Comparison of ENCODE assay signal across 8 cellular contexts in genomic region chr11:73931039-73931645, GRCh38. TPM values are rescaled to one million over a fixed set of nuclear protein-coding genes. Genes with fewer than 3 reads are reported as not detected.
DNase-seq lines count a peak whose midpoint lies in the region; ATAC-seq and TF ChIP-seq lines count a peak whose summit lies in the region.

No MANE protein-coding gene starts in this region.

- ATAC-seq in HG03432 (IDR thresholded peaks at IDR 0.05; ENCODE audit: unreplicated experiment) (no peak), HG03571 (IDR thresholded peaks at IDR 0.05; ENCODE audit: unreplicated experiment) (no peak)

- peak; percentile 56 for TF ChIP-seq CTCF in 22Rv1 (IDR thresholded peaks at IDR 0.05)

- in situ Hi-C loops in G401 (cut with HindIII; ENCODE audit: low sequenced_read_pairs) = no loop called here

- no peak overlapping the region for H3K27ac ChIP-seq in 22Rv1

- peak; percentile 71 for DNase-seq in G401 (ENCODE audit: low spot score)
- peak; percentile 17 for DNase-seq in NCI-H128 (lab: John Stamatoyannopoulos, UW; ENCODE audit: unreplicated experiment)
- DNase-seq in SW 1271 (lab: John Stamatoyannopoulos, UW) = peak; percentile 62 to 87
- DNase-seq in globus pallidus (ENCODE audit: low spot score) = peak; percentile 81
- peak; percentile 81 for DNase-seq in putamen (ENCODE audit: low spot score)

RNA-seq across cellular contexts. Expression of gene DNAJB13, which starts 19.7 kb away (rescaled TPM):
- total RNA-seq in G401 (2014; rRNA removed; shearing (Covaris generic)) = 1.8 and 4.6 TPM in 2 replicates

RNA-seq across cellular contexts. Expression of gene UCP2, which starts 51.5 kb away (rescaled TPM):
- total RNA-seq in G401 (2014; rRNA removed; shearing (Covaris generic)) = 61.2 and 80.1 TPM in 2 replicates

RNA-seq across cellular contexts. Expression of gene PAAF1, which starts 54.3 kb away (rescaled TPM):
- 13.5 and 16.6 TPM in 2 replicates for total RNA-seq in G401 (2014; rRNA removed; shearing (Covaris generic))

RNA-seq across cellular contexts. Expression of gene COA4, which starts 54.5 kb away (rescaled TPM):
- total RNA-seq in G401 (2014; rRNA removed; shearing (Covaris generic)) = 112 and 125 TPM in 2 replicates

Comparison
In these comparisons a context has a peak if more than half of its experiments do, and no peak if none do; other contexts are left out.
1. DNase-seq: peak in every context shown above with its lines; median percentile 81 in globus pallidus; 81 in putamen; 74 in SW 1271; 71 in G401; 17 in NCI-H128.